4 cellular contexts compared by ENCODE assay signal in the genomic region with DNA sequence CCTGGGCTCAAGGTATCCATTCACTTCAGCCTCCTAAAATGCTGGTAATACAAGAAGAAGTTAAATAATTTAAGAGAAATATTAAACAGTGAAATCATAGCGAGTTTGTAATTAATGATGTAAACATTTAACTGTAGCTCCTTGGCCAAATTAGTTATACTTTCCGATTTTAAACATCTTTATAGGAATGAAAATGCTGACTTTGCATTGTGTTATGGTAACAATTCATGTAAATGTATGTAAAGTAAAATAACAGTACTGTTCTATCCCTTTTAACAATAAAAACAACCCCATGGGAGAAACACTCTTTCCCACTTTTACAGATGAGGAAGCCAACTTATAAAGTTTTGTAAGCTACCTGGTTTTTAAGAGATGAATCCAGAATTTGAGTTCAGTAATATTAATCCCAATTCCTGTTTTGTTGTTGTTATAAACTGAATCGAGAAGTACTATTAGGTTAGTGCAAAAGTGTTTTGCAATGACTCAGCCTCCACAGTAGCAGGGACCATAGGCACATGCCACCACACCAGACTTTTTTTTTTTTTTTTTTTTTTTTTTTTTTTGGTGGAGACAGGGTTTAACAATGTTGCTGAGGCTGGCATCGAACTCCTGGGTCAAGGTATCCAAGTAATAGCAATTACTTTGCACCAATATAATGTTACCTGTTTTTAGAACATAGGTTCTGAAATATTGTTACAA.
TF ChIP-seq lines count a peak whose summit lies in the region.

No MANE protein-coding gene starts in this region.

TF ChIP-seq in A549, 52 proteins besides CTCF, POLR2A, EP300 and RAD21:
- TF ChIP-seq POLR2AphosphoS2 (conservative IDR thresholded peaks at IDR 0.05; ENCODE audit: low read length) (no peak), MAFK (IDR thresholded peaks at IDR 0.05; ENCODE audit: partially characterized antibody) (peak; percentile 90), CHD4 (IDR thresholded peaks at IDR 0.05; ENCODE audit: borderline replicate concordance) (no peak)

TF ChIP-seq in GM23338, 12 proteins besides CTCF, POLR2A, EP300 and RAD21 (continues in another document):
- TF ChIP-seq, protein P1, sequence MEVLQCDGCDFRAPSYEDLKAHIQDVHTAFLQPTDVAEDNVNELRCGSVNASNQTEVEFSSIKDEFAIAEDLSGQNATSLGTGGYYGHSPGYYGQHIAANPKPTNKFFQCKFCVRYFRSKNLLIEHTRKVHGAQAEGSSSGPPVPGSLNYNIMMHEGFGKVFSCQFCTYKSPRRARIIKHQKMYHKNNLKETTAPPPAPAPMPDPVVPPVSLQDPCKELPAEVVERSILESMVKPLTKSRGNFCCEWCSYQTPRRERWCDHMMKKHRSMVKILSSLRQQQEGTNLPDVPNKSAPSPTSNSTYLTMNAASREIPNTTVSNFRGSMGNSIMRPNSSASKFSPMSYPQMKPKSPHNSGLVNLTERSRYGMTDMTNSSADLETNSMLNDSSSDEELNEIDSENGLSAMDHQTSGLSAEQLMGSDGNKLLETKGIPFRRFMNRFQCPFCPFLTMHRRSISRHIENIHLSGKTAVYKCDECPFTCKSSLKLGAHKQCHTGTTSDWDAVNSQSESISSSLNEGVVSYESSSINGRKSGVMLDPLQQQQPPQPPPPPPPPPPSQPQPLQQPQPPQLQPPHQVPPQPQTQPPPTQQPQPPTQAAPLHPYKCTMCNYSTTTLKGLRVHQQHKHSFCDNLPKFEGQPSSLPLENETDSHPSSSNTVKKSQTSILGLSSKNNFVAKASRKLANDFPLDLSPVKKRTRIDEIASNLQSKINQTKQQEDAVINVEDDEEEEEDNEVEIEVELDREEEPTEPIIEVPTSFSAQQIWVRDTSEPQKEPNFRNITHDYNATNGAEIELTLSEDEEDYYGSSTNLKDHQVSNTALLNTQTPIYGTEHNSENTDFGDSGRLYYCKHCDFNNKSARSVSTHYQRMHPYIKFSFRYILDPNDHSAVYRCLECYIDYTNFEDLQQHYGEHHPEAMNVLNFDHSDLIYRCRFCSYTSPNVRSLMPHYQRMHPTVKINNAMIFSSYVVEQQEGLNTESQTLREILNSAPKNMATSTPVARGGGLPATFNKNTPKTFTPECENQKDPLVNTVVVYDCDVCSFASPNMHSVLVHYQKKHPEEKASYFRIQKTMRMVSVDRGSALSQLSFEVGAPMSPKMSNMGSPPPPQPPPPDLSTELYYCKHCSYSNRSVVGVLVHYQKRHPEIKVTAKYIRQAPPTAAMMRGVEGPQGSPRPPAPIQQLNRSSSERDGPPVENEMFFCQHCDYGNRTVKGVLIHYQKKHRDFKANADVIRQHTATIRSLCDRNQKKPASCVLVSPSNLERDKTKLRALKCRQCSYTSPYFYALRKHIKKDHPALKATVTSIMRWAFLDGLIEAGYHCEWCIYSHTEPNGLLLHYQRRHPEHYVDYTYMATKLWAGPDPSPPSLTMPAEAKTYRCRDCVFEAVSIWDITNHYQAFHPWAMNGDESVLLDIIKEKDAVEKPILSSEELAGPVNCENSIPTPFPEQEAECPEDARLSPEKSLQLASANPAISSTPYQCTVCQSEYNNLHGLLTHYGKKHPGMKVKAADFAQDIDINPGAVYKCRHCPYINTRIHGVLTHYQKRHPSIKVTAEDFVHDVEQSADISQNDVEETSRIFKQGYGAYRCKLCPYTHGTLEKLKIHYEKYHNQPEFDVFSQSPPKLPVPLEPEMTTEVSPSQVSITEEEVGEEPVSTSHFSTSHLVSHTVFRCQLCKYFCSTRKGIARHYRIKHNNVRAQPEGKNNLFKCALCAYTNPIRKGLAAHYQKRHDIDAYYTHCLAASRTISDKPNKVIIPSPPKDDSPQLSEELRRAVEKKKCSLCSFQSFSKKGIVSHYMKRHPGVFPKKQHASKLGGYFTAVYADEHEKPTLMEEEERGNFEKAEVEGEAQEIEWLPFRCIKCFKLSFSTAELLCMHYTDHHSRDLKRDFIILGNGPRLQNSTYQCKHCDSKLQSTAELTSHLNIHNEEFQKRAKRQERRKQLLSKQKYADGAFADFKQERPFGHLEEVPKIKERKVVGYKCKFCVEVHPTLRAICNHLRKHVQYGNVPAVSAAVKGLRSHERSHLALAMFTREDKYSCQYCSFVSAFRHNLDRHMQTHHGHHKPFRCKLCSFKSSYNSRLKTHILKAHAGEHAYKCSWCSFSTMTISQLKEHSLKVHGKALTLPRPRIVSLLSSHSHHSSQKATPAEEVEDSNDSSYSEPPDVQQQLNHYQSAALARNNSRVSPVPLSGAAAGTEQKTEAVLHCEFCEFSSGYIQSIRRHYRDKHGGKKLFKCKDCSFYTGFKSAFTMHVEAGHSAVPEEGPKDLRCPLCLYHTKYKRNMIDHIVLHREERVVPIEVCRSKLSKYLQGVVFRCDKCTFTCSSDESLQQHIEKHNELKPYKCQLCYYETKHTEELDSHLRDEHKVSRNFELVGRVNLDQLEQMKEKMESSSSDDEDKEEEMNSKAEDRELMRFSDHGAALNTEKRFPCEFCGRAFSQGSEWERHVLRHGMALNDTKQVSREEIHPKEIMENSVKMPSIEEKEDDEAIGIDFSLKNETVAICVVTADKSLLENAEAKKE (CRISPR knock-in tag; IDR thresholded peaks at IDR 0.05), result no peak
- TF ChIP-seq NANOG (IDR thresholded peaks at IDR 0.05; ENCODE audit: borderline replicate concordance) (no peak), CREB1 (CRISPR knock-in tag; IDR thresholded peaks at IDR 0.05; ENCODE audit: low read depth) (no peak), EZH2phosphoT487 (IDR thresholded peaks at IDR 0.05; ENCODE audit: unreplicated experiment) (no peak)

TF ChIP-seq in IMR-90, 13 proteins besides CTCF, POLR2A, EP300 and RAD21:
- TF ChIP-seq MAFK (IDR thresholded peaks at IDR 0.05; ENCODE audit: low read depth, low read length) (peak; percentile 94), RFX5 (IDR thresholded peaks at IDR 0.05; ENCODE audit: low read depth, low read length) (no peak), CHD1 (IDR thresholded peaks at IDR 0.05; ENCODE audit: low read depth, low read length) (no peak)
TF ChIP-seq in IMR-90: peak in this region for 1.

TF ChIP-seq in K562, 482 proteins besides CTCF, POLR2A, EP300 and RAD21:
- peak; percentile 79 for TF ChIP-seq MAFK (IDR thresholded peaks at IDR 0.05; ENCODE audit: low read length)
- TF ChIP-seq LCOR (CRISPR knock-in tag; IDR thresholded peaks at IDR 0.05), result no peak
- no peak for TF ChIP-seq KDM1A (IDR thresholded peaks at IDR 0.05)
- TF ChIP-seq KAT2B (IDR thresholded peaks at IDR 0.05; ENCODE audit: low read depth, low read length), result no peak
- no peak for TF ChIP-seq DMBX1 (CRISPR knock-in tag; IDR thresholded peaks at IDR 0.05; ENCODE audit: borderline replicate concordance)
- peak; percentile 59 for TF ChIP-seq C11orf30 (IDR thresholded peaks at IDR 0.05; ENCODE audit: low read depth)
- TF ChIP-seq ZNF445 (CRISPR knock-in tag; IDR thresholded peaks at IDR 0.05; ENCODE audit: low read depth), result no peak
- TF ChIP-seq ETV1 (tag; conservative IDR thresholded peaks at IDR 0.05; ENCODE audit: low read depth), result no peak
- peak; percentile 59 for TF ChIP-seq MAFG (tag; conservative IDR thresholded peaks at IDR 0.05)
- TF ChIP-seq NFIC (IDR thresholded peaks at IDR 0.05), result no peak
- peak; percentile 82 for TF ChIP-seq ZNF316 (IDR thresholded peaks at IDR 0.05)
- peak; percentile 70 for TF ChIP-seq MAFF (IDR thresholded peaks at IDR 0.05; ENCODE audit: low read length)
